Comparison of ENCODE assay signal across 8 cellular contexts in the genomic region with DNA sequence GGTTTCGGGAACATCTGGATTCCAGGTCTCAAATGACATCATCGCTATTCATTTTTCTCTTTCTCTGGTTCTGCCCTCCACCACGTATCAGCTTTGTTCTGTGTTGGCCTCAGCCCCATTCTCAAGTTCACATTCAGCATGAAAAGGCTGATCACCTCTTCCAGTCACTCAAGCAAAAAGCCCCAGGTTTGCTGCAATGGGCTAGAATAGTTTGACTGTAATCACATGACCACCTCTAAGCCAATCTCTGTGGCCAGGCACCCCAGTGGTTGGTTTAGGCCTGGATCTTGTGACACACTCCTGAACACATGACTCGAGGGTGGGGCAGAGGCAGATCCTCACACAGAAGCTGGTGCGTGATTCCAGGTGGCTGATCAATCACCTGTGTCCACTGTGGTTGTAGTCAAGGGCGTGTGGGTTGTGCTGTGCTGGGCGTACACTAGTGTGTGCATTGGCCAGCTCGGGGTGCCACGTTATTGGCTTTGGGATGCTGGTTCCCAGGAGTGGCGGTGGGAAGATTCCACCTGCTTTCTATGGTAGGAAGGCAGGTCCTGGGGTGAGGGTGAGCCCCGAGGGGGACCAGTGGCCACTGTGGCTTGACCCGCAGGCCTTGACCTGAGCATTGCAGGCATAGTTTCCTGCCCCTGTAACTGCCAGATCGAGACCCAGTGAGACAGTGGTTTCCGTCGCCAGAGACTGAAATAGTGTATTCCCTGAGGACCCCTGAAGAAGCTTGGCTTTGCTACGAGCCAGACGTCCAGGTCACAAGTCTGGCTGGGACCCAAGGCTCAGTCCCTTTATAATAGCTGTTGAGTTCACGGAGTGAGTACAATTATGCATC. TPM values are rescaled to one million over a fixed set of nuclear protein-coding genes. Genes with fewer than 3 reads are reported as not detected.
DNase-seq lines count a peak whose midpoint lies in the region; ATAC-seq, FAIRE-seq and TF ChIP-seq lines count a peak whose summit lies in the region.

No MANE protein-coding gene starts in this region.

- no peaks in the 10 kb centered on the region for H3K27me3 Mint-ChIP-seq in CD4-positive, CD25-positive, alpha-beta regulatory T cell

- peaks cover 2% of the 10 kb centered on the region for H3K36me3 ChIP-seq in CD4-positive, CD25-positive, alpha-beta regulatory T cell (ENCODE audit: control insufficient read depth, insufficient read depth, low read length)

- FAIRE-seq in D721Med (lab: Jason Lieb, UNC): no peak

- in situ Hi-C loops in KBM-7 (cut with MboI; ENCODE audit: low pct_unique_long_range_greater_than_20kb, low sequenced_read_pairs): no loop called here

- H3K27ac Mint-ChIP-seq in CD4-positive, CD25-positive, alpha-beta regulatory T cell: peak overlapping the region in 2 of 3 donors; percentile 14 to 23

- peak in 1 of 2 donors; percentile 39 for ATAC-seq in CD4-positive, CD25-positive, alpha-beta regulatory T cell (ENCODE audit: low read depth in 2 of 2)
- ATAC-seq in GM19043 (IDR thresholded peaks at IDR 0.05; ENCODE audit: low read depth, unreplicated experiment) (peak; percentile 91), HG03103 (IDR thresholded peaks at IDR 0.05; ENCODE audit: low read depth, unreplicated experiment) (peak; percentile 78)

- H3K27me3 ChIP-seq in CD4-positive, CD25-positive, alpha-beta regulatory T cell (ENCODE audit: control insufficient read depth, insufficient read depth, low read length): no peaks in the 10 kb centered on the region

- intact Hi-C loops in posterior vena cava (cut with DNase I): loop anchor here in 1 of 2 donors (5.0 to 10.0 kb wide), 2 partner anchors 57 to 664 kb away; no protein-coding TSS in a partner anchor

- no peaks in the 10 kb centered on the region for H3K4me1 ChIP-seq in CD4-positive, CD25-positive, alpha-beta regulatory T cell (ENCODE audit: control insufficient read depth, insufficient read depth, low read length, poor library complexity, severe bottlenecking)

- H3K9me3 Mint-ChIP-seq in CD4-positive, CD25-positive, alpha-beta regulatory T cell: no peaks in the 10 kb centered on the region

- DNase-seq in CD4-positive, CD25-positive, alpha-beta regulatory T cell: peak in 1 of 3 donors; percentile 32
- DNase-seq in coronary artery (ENCODE audit: low spot score) (peak; percentile 81), D721Med (ENCODE audit: insufficient read length, low spot score) (no peak), NCI-H187 (lab: John Stamatoyannopoulos, UW) (no peak), posterior vena cava (ENCODE audit: low spot score) (no peak), KBM-7 (no peak)

- no peak overlapping the region for H3K27ac ChIP-seq in CD4-positive, CD25-positive, alpha-beta regulatory T cell (ENCODE audit: insufficient read depth, low read length, poor library complexity, severe bottlenecking)
- peak overlapping the region; percentile 77 to 88 for H3K27ac ChIP-seq in coronary artery

- H3K9me3 ChIP-seq in CD4-positive, CD25-positive, alpha-beta regulatory T cell (ENCODE audit: control insufficient read depth in 2 of 2, low read length in 2 of 2): no peaks in the 10 kb centered on the region

- H3K36me3 Mint-ChIP-seq in CD4-positive, CD25-positive, alpha-beta regulatory T cell: peaks cover 17% of the 10 kb centered on the region

- no peak overlapping the region for H3K4me3 ChIP-seq in CD4-positive, CD25-positive, alpha-beta regulatory T cell (ENCODE audit: low read depth, low read length)
- peak overlapping the region; percentile 16 for H3K4me3 ChIP-seq in coronary artery

- no peak overlapping the region for H3K4me3 Mint-ChIP-seq in CD4-positive, CD25-positive, alpha-beta regulatory T cell

- no peak for TF ChIP-seq CTCF in coronary artery (IDR thresholded peaks at IDR 0.05)
- no peak for TF ChIP-seq CTCF in D721Med (IDR thresholded peaks at IDR 0.05; ENCODE audit: insufficient read depth, missing control alignments)

- peaks cover 4 to 29% (median 19%) of the 10 kb centered on the region in 4 donors for H3K4me1 Mint-ChIP-seq in CD4-positive, CD25-positive, alpha-beta regulatory T cell

RNA-seq across cellular contexts. Expression of a gene that starts 12.0 kb away (rescaled TPM):
- 20.1 TPM for total RNA-seq in CD4-positive, CD25-positive, alpha-beta regulatory T cell
- polyA plus RNA-seq in CD4-positive, CD25-positive, alpha-beta regulatory T cell: 1 to 10 TPM; 2.7 to 4.0 (median 3.2) TPM
- total RNA-seq in posterior vena cava: 10 to 100 TPM; 33.6 to 45.7 TPM

RNA-seq across cellular contexts. Expression of a gene that starts 55.8 kb away (rescaled TPM):
- total RNA-seq in CD4-positive, CD25-positive, alpha-beta regulatory T cell: 3.5 TPM
- 1 to 10 TPM in 1 of 4 donors, under 1 TPM in 3; 0.60 to 1.3 (median 0.73) TPM for polyA plus RNA-seq in CD4-positive, CD25-positive, alpha-beta regulatory T cell
- total RNA-seq in posterior vena cava: not detected
